In the genomic region with DNA sequence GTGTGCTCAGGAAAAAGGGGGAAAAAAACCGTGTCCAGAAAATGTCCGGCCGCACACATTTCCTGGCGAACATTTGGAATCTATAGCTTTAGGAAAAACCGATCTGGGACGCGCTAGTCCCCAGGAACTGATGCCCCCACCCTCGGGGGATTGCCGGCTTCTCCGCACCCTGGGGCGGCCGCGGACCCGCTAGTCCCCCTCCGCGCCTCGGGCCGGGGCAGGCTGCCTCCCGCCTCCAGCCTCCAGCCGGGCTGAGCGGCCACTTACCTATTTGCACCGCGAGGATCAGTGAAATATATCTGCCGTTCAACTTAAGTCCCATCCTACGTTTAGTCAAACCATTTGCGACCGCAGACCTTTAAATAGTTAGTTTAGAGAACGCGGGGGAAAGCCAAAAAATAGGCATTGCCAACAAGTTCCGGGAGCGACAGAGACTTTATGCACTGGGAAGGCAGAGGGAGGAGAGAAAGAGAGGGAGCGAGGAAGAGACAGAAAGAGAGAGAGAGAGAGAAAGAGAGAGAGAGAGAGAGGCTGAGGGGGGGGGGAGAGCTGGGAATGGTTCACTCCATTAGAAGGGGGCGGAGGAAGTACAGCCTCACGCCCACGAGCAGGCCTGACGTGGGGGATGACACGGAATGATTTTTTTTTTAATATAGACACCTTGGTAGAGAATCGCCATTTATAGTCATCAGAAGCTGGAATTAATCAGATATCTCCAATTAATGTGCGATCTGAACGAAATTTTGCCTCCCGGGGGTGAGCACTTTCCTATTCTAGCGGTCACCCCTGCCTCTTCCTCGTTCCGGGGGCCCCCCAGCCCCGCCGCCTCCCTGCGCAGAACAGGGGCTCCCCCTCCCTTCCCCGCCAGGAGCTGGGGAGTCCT, we compare ENCODE assay signal across 8 cellular contexts. TPM values are rescaled to one million over a fixed set of nuclear protein-coding genes. Genes with fewer than 3 reads are reported as not detected.
A peak's percentile ranks its signal among the peaks of the same experiment; 100 is the strongest.
DNase-seq lines count a peak whose midpoint lies in the region; ATAC-seq and TF ChIP-seq lines count a peak whose summit lies in the region.

TSS of gene NRN1 (minus strand) at position 498 of the 883 bp plus-strand sequence. CDS start at position 322, 176 bp downstream.

- peaks cover 63% of the 10 kb centered on the region for H3K4me1 Mint-ChIP-seq in brain

- H3K9me3 ChIP-seq in lower lobe of right lung = no peaks in the 10 kb centered on the region
- peaks cover 0 to 9% (median 4%) of the 10 kb centered on the region in 4 donors for H3K9me3 ChIP-seq in upper lobe of left lung

- H3K4me1 ChIP-seq in lower lobe of right lung = peaks cover 46% of the 10 kb centered on the region
- peaks cover 35 to 65% (median 55%) of the 10 kb centered on the region in 4 donors for H3K4me1 ChIP-seq in upper lobe of left lung

- intact Hi-C loops in lower lobe of right lung (cut with DNase I) = no loop called here

- H3K27ac ChIP-seq in lower lobe of right lung = peak within 1 kb of the TSS; percentile 58
- H3K27ac ChIP-seq in upper lobe of left lung = peak within 1 kb of the TSS; percentile 35 to 77 (median 58)

- TF ChIP-seq EP300 in upper lobe of left lung (IDR thresholded peaks at IDR 0.05) = no peak

- WGBS in upper lobe of left lung, 2 donors = 7% methylated on average over 36 to 48 of the region's 48 CpGs

- H3K27me3 ChIP-seq in lower lobe of right lung (ENCODE audit: low read depth) (peaks cover 88% of the 10 kb centered on the region), upper lobe of left lung (peaks cover 0 to 71% (median 53%) of the 10 kb centered on the region in 4 donors)

- peaks cover 0 to 3% (median 0%) of the 10 kb centered on the region in 5 experiments for H3K9me3 Mint-ChIP-seq in brain

- no peak for TF ChIP-seq POLR2A in upper lobe of left lung (IDR thresholded peaks at IDR 0.05)

- peaks cover 99% of the 10 kb centered on the region for H3K27me3 Mint-ChIP-seq in brain

- DNase-seq in NCI-H2227 treated with DMSO at 0.1 percent for 48 hours (lab: John Stamatoyannopoulos, UW) (peak; percentile 62), lower lobe of right lung (no peak), upper lobe of left lung (peak in 1 of 2 donors; percentile 76), DMS153 treated with DMSO at 0.1 percent for 48 hours (lab: John Stamatoyannopoulos, UW; ENCODE audit: unreplicated experiment) (no peak)

- H3K4me3 Mint-ChIP-seq in brain = peak within 1 kb of the TSS; percentile 88 to 97 (median 91)

- peak within 1 kb of the TSS; percentile 47 for H3K4me3 ChIP-seq in GM12875 (ENCODE audit: low read depth, low read length)
- peak within 1 kb of the TSS; percentile 57 for H3K4me3 ChIP-seq in lower lobe of right lung
- H3K4me3 ChIP-seq in upper lobe of left lung = peak within 1 kb of the TSS; percentile 16 to 54 (median 46)

- peaks cover 1% of the 10 kb centered on the region for H3K36me3 Mint-ChIP-seq in brain

- peak within 1 kb of the TSS; percentile 83 to 100 (median 96) for H3K27ac Mint-ChIP-seq in brain

- ATAC-seq in lower lobe of right lung (no peak), upper lobe of left lung (ENCODE audit: low FRiP score in 2 of 2) (no peak), GM21717 (IDR thresholded peaks at IDR 0.05; ENCODE audit: unreplicated experiment) (no peak), HG02884 (IDR thresholded peaks at IDR 0.05; ENCODE audit: unreplicated experiment) (no peak)

- no peaks in the 10 kb centered on the region for H3K36me3 ChIP-seq in lower lobe of right lung
- no peaks in the 10 kb centered on the region for H3K36me3 ChIP-seq in upper lobe of left lung

- TF ChIP-seq CTCF in GM12875 (IDR thresholded peaks at IDR 0.05; ENCODE audit: borderline replicate concordance, insufficient read depth, low read depth, low read length) (no peak), brain (conservative IDR thresholded peaks at IDR 0.05) (no peak), lower lobe of right lung (IDR thresholded peaks at IDR 0.05) (no peak), upper lobe of left lung (IDR thresholded peaks at IDR 0.05) (no peak)

RNA-seq across cellular contexts. Expression of gene NRN1, which starts in this region (rescaled TPM):
- 44.2 TPM for polyA plus RNA-seq in brain (ENCODE audit: insufficient read depth, low read depth, low replicate concordance)
- total RNA-seq in lower lobe of right lung (15.0 TPM), upper lobe of left lung (10 to 100 TPM in 1 of 6 donors, 1 to 10 TPM in 5; 3.8 to 25.6 (median 5.7) TPM)
